27 cellular contexts compared by ENCODE assay signal in genomic region chr5:121158433-121158832, GRCh38.
"Had no signal": no experiment of that assay in that cellular context is flagged by ENCODE, and none has a peak within 500 bp of the region (broad histone marks: within the 10 kb centered on the region; RNA-seq: fewer than 3 reads in every experiment).

No MANE protein-coding gene starts in this region.

- H3K4me3 Mint-ChIP-seq: activated CD4-positive, alpha-beta memory T cell treated with anti-CD3 and anti-CD28 coated beads, Interleukin-2, amount 10 ng/mL, durations not matched to agents 7 days and 5 days; activated CD4-positive, alpha-beta T cell treated with anti-CD3 and anti-CD28 coated beads, Interleukin-2, amount 10 ng/mL, durations not matched to agents 7 days and 5 days; activated naive CD4-positive, alpha-beta T cell treated with anti-CD3 and anti-CD28 coated beads, Interleukin-2, amount 50 U/mL, for 24 hours; activated naive CD8-positive, alpha-beta T cell treated with anti-CD3 and anti-CD28 coated beads, Interleukin-2, amount 50 U/mL, for 24 hours; activated T-cell treated with anti-CD3 and anti-CD28 coated beads, Interleukin-2, amount 50 U/mL, for 4 hours; effector memory CD8-positive, alpha-beta T cell; immature natural killer cell; mesothelial cell of epicardium; naive thymus-derived CD4-positive, alpha-beta T cell; neural crest cell had no signal

- H3K27me3 ChIP-seq: heart left ventricle, spleen, testis had no signal

- H3K4me1 Mint-ChIP-seq: activated CD4-positive, alpha-beta memory T cell treated with anti-CD3 and anti-CD28 coated beads, Interleukin-2, amount 10 ng/mL, durations not matched to agents 7 days and 5 days; activated CD4-positive, alpha-beta T cell treated with anti-CD3 and anti-CD28 coated beads, Interleukin-2, amount 10 ng/mL, durations not matched to agents 7 days and 5 days; activated naive CD4-positive, alpha-beta T cell treated with anti-CD3 and anti-CD28 coated beads, Interleukin-2, amount 50 U/mL, for 24 hours; activated naive CD8-positive, alpha-beta T cell treated with anti-CD3 and anti-CD28 coated beads, Interleukin-2, amount 50 U/mL, for 24 hours; immature natural killer cell; mesothelial cell of epicardium; naive thymus-derived CD4-positive, alpha-beta T cell; neural crest cell had no signal

- H3K36me3 Mint-ChIP-seq: activated naive CD4-positive, alpha-beta T cell treated with anti-CD3 and anti-CD28 coated beads, Interleukin-2, amount 50 U/mL, for 24 hours; immature natural killer cell; mesothelial cell of epicardium; naive thymus-derived CD4-positive, alpha-beta T cell had no signal

- H3K9me3 ChIP-seq: heart left ventricle, spleen, testis had no signal

- H3K9me3 Mint-ChIP-seq: activated CD4-positive, alpha-beta memory T cell treated with anti-CD3 and anti-CD28 coated beads, Interleukin-2, amount 10 ng/mL, durations not matched to agents 7 days and 5 days; activated CD4-positive, alpha-beta T cell treated with anti-CD3 and anti-CD28 coated beads, Interleukin-2, amount 10 ng/mL, durations not matched to agents 7 days and 5 days; activated naive CD4-positive, alpha-beta T cell treated with anti-CD3 and anti-CD28 coated beads, Interleukin-2, amount 50 U/mL, for 24 hours; activated naive CD8-positive, alpha-beta T cell treated with anti-CD3 and anti-CD28 coated beads, Interleukin-2, amount 50 U/mL, for 24 hours; activated T-helper 2 cell treated with anti-CD3 and anti-CD28 coated beads, Interferon-gamma antibody, Interleukin-2, Interleukin-4, amounts not matched to agents 10 μg/mL and 5 μg/mL and 100 μg/mL, durations not matched to agents 14 hours and 24 hours and 36 hours; mesothelial cell of epicardium; neural crest cell had no signal

- H3K4me1 ChIP-seq: heart left ventricle, spleen, testis had no signal

- H3K36me3 ChIP-seq: heart left ventricle, spleen, WERI-Rb-1 had no signal

- H3K27ac Mint-ChIP-seq: activated CD4-positive, alpha-beta memory T cell treated with anti-CD3 and anti-CD28 coated beads, Interleukin-2, amount 10 ng/mL, durations not matched to agents 7 days and 5 days; activated CD4-positive, alpha-beta T cell treated with anti-CD3 and anti-CD28 coated beads, Interleukin-2, amount 10 ng/mL, durations not matched to agents 7 days and 5 days; activated naive CD4-positive, alpha-beta T cell treated with anti-CD3 and anti-CD28 coated beads, Interleukin-2, amount 50 U/mL, for 24 hours; activated naive CD8-positive, alpha-beta T cell treated with anti-CD3 and anti-CD28 coated beads, Interleukin-2, amount 50 U/mL, for 24 hours; activated T-helper 2 cell treated with anti-CD3 and anti-CD28 coated beads, Interferon-gamma antibody, Interleukin-2, Interleukin-4, amounts not matched to agents 10 μg/mL and 5 μg/mL and 100 μg/mL, durations not matched to agents 14 hours and 24 hours and 36 hours; effector memory CD8-positive, alpha-beta T cell; immature natural killer cell; mesothelial cell of epicardium; naive thymus-derived CD4-positive, alpha-beta T cell had no signal

- ATAC-seq: activated naive CD8-positive, alpha-beta T cell treated with anti-CD3 and anti-CD28 coated beads, Interleukin-2, amount 50 U/mL, for 24 hours; activated T-cell treated with anti-CD3 and anti-CD28 coated beads, Interleukin-2, amount 50 U/mL, for 4 hours; effector memory CD8-positive, alpha-beta T cell; heart left ventricle; left colon; naive thymus-derived CD4-positive, alpha-beta T cell; right cardiac atrium had no signal

- DNase-seq: activated CD4-positive, alpha-beta memory T cell treated with anti-CD3 and anti-CD28 coated beads, Interleukin-2, amount 10 ng/mL, durations not matched to agents 7 days and 5 days; activated CD4-positive, alpha-beta T cell treated with anti-CD3 and anti-CD28 coated beads for 1 hour; activated CD4-positive, alpha-beta T cell treated with anti-CD3 and anti-CD28 coated beads, Interleukin-2, amount 10 ng/mL, durations not matched to agents 7 days and 5 days; activated naive CD8-positive, alpha-beta T cell treated with anti-CD3 and anti-CD28 coated beads, Interleukin-2, amount 50 U/mL, for 24 hours; activated T-cell treated with anti-CD3 and anti-CD28 coated beads, Interleukin-2, amount 50 U/mL, for 4 hours; amygdala; caudate nucleus; cortex of kidney; effector memory CD8-positive, alpha-beta T cell; erythroblast; heart left ventricle; hypothalamus; immature natural killer cell; kidney; left colon; naive thymus-derived CD4-positive, alpha-beta T cell; right cardiac atrium; spleen; stimulated activated naive CD4-positive, alpha-beta T cell treated with Interleukin-2 at 50 U/mL for 16 hours; T1000; testis; trophoblast cell; WERI-Rb-1 had no signal

- H3K27ac ChIP-seq: heart left ventricle, spleen, testis, WERI-Rb-1 had no signal

- H3K4me3 ChIP-seq: heart left ventricle, spleen, testis had no signal

- H3K27me3 Mint-ChIP-seq: activated CD4-positive, alpha-beta memory T cell treated with anti-CD3 and anti-CD28 coated beads, Interleukin-2, amount 10 ng/mL, durations not matched to agents 7 days and 5 days; activated CD4-positive, alpha-beta T cell treated with anti-CD3 and anti-CD28 coated beads, Interleukin-2, amount 10 ng/mL, durations not matched to agents 7 days and 5 days; activated naive CD4-positive, alpha-beta T cell treated with anti-CD3 and anti-CD28 coated beads, Interleukin-2, amount 50 U/mL, for 24 hours; activated naive CD8-positive, alpha-beta T cell treated with anti-CD3 and anti-CD28 coated beads, Interleukin-2, amount 50 U/mL, for 24 hours; effector memory CD8-positive, alpha-beta T cell; naive thymus-derived CD4-positive, alpha-beta T cell had no signal
